In the genomic region with DNA sequence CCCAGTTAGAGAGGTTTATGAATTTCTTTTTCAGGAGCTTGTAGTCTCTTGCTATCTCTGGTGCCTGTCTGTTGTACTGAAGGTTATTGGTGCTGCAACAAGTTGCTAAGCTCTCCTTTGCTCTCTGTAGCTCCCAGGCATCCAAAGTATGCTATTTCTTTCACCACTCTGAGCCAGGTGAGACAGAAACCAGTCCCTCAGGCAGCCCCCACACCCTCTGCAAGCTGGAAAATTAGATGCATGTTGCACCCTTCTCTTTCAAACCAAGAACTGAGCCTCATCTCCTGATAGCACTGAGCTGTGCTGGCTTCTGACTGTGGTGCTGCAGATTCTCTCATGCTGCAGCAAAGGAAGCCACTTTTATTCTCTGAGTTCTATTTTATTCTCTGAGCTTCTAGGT, we compare ENCODE assay signal across 1 cellular context.
TF ChIP-seq lines count a peak whose summit lies in the region.

No MANE protein-coding gene starts in this region.

TF ChIP-seq in GM23338, 12 proteins besides CTCF, POLR2A, EP300 and RAD21 (continued from another document):
- TF ChIP-seq, protein P1, sequence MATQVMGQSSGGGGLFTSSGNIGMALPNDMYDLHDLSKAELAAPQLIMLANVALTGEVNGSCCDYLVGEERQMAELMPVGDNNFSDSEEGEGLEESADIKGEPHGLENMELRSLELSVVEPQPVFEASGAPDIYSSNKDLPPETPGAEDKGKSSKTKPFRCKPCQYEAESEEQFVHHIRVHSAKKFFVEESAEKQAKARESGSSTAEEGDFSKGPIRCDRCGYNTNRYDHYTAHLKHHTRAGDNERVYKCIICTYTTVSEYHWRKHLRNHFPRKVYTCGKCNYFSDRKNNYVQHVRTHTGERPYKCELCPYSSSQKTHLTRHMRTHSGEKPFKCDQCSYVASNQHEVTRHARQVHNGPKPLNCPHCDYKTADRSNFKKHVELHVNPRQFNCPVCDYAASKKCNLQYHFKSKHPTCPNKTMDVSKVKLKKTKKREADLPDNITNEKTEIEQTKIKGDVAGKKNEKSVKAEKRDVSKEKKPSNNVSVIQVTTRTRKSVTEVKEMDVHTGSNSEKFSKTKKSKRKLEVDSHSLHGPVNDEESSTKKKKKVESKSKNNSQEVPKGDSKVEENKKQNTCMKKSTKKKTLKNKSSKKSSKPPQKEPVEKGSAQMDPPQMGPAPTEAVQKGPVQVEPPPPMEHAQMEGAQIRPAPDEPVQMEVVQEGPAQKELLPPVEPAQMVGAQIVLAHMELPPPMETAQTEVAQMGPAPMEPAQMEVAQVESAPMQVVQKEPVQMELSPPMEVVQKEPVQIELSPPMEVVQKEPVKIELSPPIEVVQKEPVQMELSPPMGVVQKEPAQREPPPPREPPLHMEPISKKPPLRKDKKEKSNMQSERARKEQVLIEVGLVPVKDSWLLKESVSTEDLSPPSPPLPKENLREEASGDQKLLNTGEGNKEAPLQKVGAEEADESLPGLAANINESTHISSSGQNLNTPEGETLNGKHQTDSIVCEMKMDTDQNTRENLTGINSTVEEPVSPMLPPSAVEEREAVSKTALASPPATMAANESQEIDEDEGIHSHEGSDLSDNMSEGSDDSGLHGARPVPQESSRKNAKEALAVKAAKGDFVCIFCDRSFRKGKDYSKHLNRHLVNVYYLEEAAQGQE (IDR thresholded peaks at IDR 0.05; ENCODE audit: unreplicated experiment): no peak
